Comparison of ENCODE assay signal across 28 cellular contexts in genomic region chr7:101433688-101434087, GRCh38.
"Had no signal": no experiment of that assay in that cellular context is flagged by ENCODE, and none has a peak within 500 bp of the region (broad histone marks: within the 10 kb centered on the region; RNA-seq: fewer than 3 reads in every experiment).

No MANE protein-coding gene starts in this region.

- H3K36me3 Mint-ChIP-seq: stimulated activated effector memory CD8-positive, alpha-beta T cell treated with anti-CD3 and anti-CD28 coated beads, Interleukin-12 subunit alpha, Interleukin-12 subunit beta, amount 100 ng/mL, for 72 hours; stimulated activated memory B cell treated with anti-CD40 and anti-IgM and Interleukin-4, amounts not matched to agents 10 μg/mL and 1 μg/mL and 100 μg/mL, for 72 hours; type B pancreatic cell had no signal

- H3K4me1 ChIP-seq: stomach, suprapubic skin, testis, tibial artery, tibial nerve, transverse colon, upper lobe of left lung, upper lobe of right lung, uterus, vagina had no signal

- H3K27ac ChIP-seq: stomach, suprapubic skin, testis, thoracic aorta, thyroid gland, tibial artery, tibial nerve, transverse colon, upper lobe of left lung, upper lobe of right lung, uterus, vagina had no signal

- ATAC-seq: stimulated activated effector memory CD8-positive, alpha-beta T cell treated with anti-CD3 and anti-CD28 coated beads, Interleukin-12 subunit alpha, Interleukin-12 subunit beta, amount 100 ng/mL, for 72 hours; stimulated activated memory B cell treated with anti-CD40 and anti-IgM and Interleukin-4, amounts not matched to agents 10 μg/mL and 1 μg/mL and 100 μg/mL, for 72 hours; stimulated activated naive B cell treated with anti-CD40 and anti-IgM and Interleukin-4, amounts not matched to agents 10 μg/mL and 1 μg/mL and 100 μg/mL, for 72 hours; stimulated activated naive CD8-positive, alpha-beta T cell treated with anti-CD3 and anti-CD28 coated beads, Interleukin-15, amount 100 ng/mL, for 72 hours; stimulated activated naive CD8-positive, alpha-beta T cell treated with anti-CD3 and anti-CD28 coated beads, Interleukin-15, Interleukin-2, amounts not matched to agents 100 U/mL and 50 U/mL, for 24 hours; upper lobe of right lung had no signal

- H3K9me3 Mint-ChIP-seq: stimulated activated effector memory CD8-positive, alpha-beta T cell treated with anti-CD3 and anti-CD28 coated beads, Interleukin-12 subunit alpha, Interleukin-12 subunit beta, amount 100 ng/mL, for 72 hours; stimulated activated memory B cell treated with anti-CD40 and anti-IgM and Interleukin-4, amounts not matched to agents 10 μg/mL and 1 μg/mL and 100 μg/mL, for 72 hours; stimulated activated naive B cell treated with anti-CD40 and anti-IgM and Interleukin-4, amounts not matched to agents 10 μg/mL and 1 μg/mL and 100 μg/mL, for 72 hours; stimulated activated naive CD8-positive, alpha-beta T cell treated with anti-CD3 and anti-CD28 coated beads, Interleukin-15, amount 100 ng/mL, for 72 hours; stimulated activated naive CD8-positive, alpha-beta T cell treated with anti-CD3 and anti-CD28 coated beads, Interleukin-15, Interleukin-2, amounts not matched to agents 100 ng/mL and 50 ng/mL, for 24 hours; type B pancreatic cell had no signal

- H3K27me3 Mint-ChIP-seq: type B pancreatic cell had no signal

- H3K4me1 Mint-ChIP-seq: stimulated activated effector memory CD8-positive, alpha-beta T cell treated with anti-CD3 and anti-CD28 coated beads, Interleukin-12 subunit alpha, Interleukin-12 subunit beta, amount 100 ng/mL, for 72 hours; stimulated activated naive CD8-positive, alpha-beta T cell treated with anti-CD3 and anti-CD28 coated beads, Interleukin-15, amount 100 ng/mL, for 72 hours had no signal

- H3K27me3 ChIP-seq: testis, thyroid gland, uterus, vagina had no signal

- H3K9me3 ChIP-seq: stomach, suprapubic skin, testis, thoracic aorta, thyroid gland, tibial artery, transverse colon, upper lobe of left lung, upper lobe of right lung, uterus, vagina had no signal

- DNase-seq: stimulated activated CD4-positive, alpha-beta T cell treated with anti-CD3 and anti-CD28 coated beads, Interleukin-2, amount 100 ng/mL, for 24 hours; stimulated activated CD4-positive, alpha-beta T cell treated with anti-CD3 and anti-CD28 coated beads, Interleukin-2, amount 100 ng/mL, for 48 hours; stimulated activated CD4-positive, alpha-beta T cell treated with anti-CD3 and anti-CD28 coated beads, Interleukin-4, amount 100 ng/mL, for 1 hour; stimulated activated CD4-positive, alpha-beta T cell treated with anti-CD3 and anti-CD28 coated beads, Interleukin-4, amount 100 ng/mL, for 24 hours; stimulated activated CD8-positive, alpha-beta memory T cell treated with anti-CD3 and anti-CD28 coated beads, Interleukin-4, amount 100 ng/mL, for 48 hours; stimulated activated naive B cell treated with anti-CD40 and anti-IgM and Interleukin-4, amounts not matched to agents 10 μg/mL and 1 μg/mL and 100 μg/mL, for 72 hours; stimulated activated naive CD4-positive, alpha-beta T cell; stimulated activated naive CD4-positive, alpha-beta T cell treated with Interleukin-2 at 50 U/mL for 16 hours; stimulated activated naive CD8-positive, alpha-beta T cell treated with anti-CD3 and anti-CD28 coated beads, Interleukin-15, amount 100 ng/mL, for 72 hours; stimulated activated naive CD8-positive, alpha-beta T cell treated with anti-CD3 and anti-CD28 coated beads, Interleukin-15, Interleukin-2, amounts not matched to agents 100 U/mL and 50 U/mL, for 24 hours; stomach; substantia nigra; testis; thyroid gland; tibial artery; transverse colon; trophoblast cell; upper lobe of left lung; upper lobe of right lung; uterus had no signal

- H3K4me3 ChIP-seq: stomach, suprapubic skin, testis, thoracic aorta, thyroid gland, tibial artery, tibial nerve, transverse colon, upper lobe of left lung, upper lobe of right lung, uterus, vagina had no signal

- H3K4me3 Mint-ChIP-seq: stimulated activated effector memory CD8-positive, alpha-beta T cell treated with anti-CD3 and anti-CD28 coated beads, Interleukin-12 subunit alpha, Interleukin-12 subunit beta, amount 100 ng/mL, for 72 hours; stimulated activated memory B cell treated with anti-CD40 and anti-IgM and Interleukin-4, amounts not matched to agents 10 μg/mL and 1 μg/mL and 100 μg/mL, for 72 hours; stimulated activated naive B cell treated with anti-CD40 and anti-IgM and Interleukin-4, amounts not matched to agents 10 μg/mL and 1 μg/mL and 100 μg/mL, for 72 hours; stimulated activated naive CD8-positive, alpha-beta T cell treated with anti-CD3 and anti-CD28 coated beads, Interleukin-15, amount 100 ng/mL, for 72 hours; stimulated activated naive CD8-positive, alpha-beta T cell treated with anti-CD3 and anti-CD28 coated beads, Interleukin-15, Interleukin-2, amounts not matched to agents 100 ng/mL and 50 ng/mL, for 24 hours; type B pancreatic cell had no signal

- H3K36me3 ChIP-seq: stomach, suprapubic skin, thoracic aorta, thyroid gland, tibial artery, tibial nerve, transverse colon, upper lobe of left lung, upper lobe of right lung, uterus, vagina had no signal

- H3K27ac Mint-ChIP-seq: stimulated activated effector memory CD8-positive, alpha-beta T cell treated with anti-CD3 and anti-CD28 coated beads, Interleukin-12 subunit alpha, Interleukin-12 subunit beta, amount 100 ng/mL, for 72 hours; stimulated activated memory B cell treated with anti-CD40 and anti-IgM and Interleukin-4, amounts not matched to agents 10 μg/mL and 1 μg/mL and 100 μg/mL, for 72 hours; stimulated activated naive B cell treated with anti-CD40 and anti-IgM and Interleukin-4, amounts not matched to agents 10 μg/mL and 1 μg/mL and 100 μg/mL, for 72 hours; stimulated activated naive CD8-positive, alpha-beta T cell treated with anti-CD3 and anti-CD28 coated beads, Interleukin-15, Interleukin-2, amounts not matched to agents 100 ng/mL and 50 ng/mL, for 24 hours; type B pancreatic cell had no signal
